Comparison of ENCODE assay signal across 1 cellular context in the genomic region with DNA sequence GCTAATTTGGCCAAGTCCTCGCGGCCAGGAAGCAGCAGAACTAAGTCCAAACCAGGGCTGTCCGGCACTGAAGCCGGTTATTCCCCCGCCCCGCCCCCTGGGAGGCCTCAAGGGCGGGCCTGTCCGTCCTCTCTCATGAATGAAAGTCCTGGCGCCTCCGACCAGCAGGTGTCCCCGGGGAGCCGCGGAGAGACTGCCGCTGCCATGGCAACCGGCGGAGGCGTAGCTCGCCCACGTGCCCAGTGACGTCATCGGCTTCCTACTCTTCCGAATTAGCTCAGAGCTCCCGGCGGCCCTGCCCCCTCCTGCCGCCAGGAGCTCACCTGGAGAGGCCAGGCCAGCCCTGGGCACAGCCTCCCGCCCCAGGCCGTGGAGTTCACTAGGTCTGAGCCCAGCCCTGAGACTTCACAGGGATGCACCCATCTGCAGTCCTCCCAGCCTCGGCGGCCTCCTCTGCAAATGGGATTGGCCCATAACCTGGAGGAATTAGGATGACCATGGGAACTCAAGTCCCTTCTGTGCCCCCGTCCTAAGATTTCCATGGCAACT.
TF ChIP-seq lines count a peak whose summit lies in the region.

No MANE protein-coding gene starts in this region.

TF ChIP-seq in HepG2, 621 proteins besides CTCF, POLR2A, EP300 and RAD21 (continued from another document and continues in another):
- TF ChIP-seq ESRRA (CRISPR knock-in tag; IDR thresholded peaks at IDR 0.05; ENCODE audit: low read depth), result peak; percentile 74; the same call in 1 of the 2 replicates
- TF ChIP-seq REXO4 (CRISPR knock-in tag; IDR thresholded peaks at IDR 0.05; ENCODE audit: borderline replicate concordance), result no peak
- TF ChIP-seq, protein P1, sequence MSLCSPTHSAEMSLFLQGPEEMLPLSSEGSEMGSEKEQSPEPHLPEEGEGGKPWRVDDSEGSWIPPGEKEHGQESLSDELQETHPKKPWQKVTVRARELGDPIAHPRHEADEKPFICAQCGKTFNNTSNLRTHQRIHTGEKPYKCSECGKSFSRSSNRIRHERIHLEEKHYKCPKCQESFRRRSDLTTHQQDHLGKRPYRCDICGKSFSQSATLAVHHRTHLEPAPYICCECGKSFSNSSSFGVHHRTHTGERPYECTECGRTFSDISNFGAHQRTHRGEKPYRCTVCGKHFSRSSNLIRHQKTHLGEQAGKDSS (CRISPR knock-in tag; IDR thresholded peaks at IDR 0.05; ENCODE audit: borderline replicate concordance, low read depth), result no peak; the same call in 1 of the 2 replicates
- TF ChIP-seq HOXA3 (CRISPR knock-in tag; IDR thresholded peaks at IDR 0.05), result peak; percentile 96
- TF ChIP-seq ATF7 (IDR thresholded peaks at IDR 0.05), result peak; percentile 100
- TF ChIP-seq ATF7 (CRISPR knock-in tag; IDR thresholded peaks at IDR 0.05), result peak; percentile 99
- peak; percentile 83; the same call in 1 of the 2 replicates for TF ChIP-seq ZSCAN31 (CRISPR knock-in tag; IDR thresholded peaks at IDR 0.05; ENCODE audit: low read depth)
- peak; percentile 41; the same call in 1 of the 2 replicates for TF ChIP-seq TBX3 (IDR thresholded peaks at IDR 0.05; ENCODE audit: borderline replicate concordance)
- TF ChIP-seq, protein P2, sequence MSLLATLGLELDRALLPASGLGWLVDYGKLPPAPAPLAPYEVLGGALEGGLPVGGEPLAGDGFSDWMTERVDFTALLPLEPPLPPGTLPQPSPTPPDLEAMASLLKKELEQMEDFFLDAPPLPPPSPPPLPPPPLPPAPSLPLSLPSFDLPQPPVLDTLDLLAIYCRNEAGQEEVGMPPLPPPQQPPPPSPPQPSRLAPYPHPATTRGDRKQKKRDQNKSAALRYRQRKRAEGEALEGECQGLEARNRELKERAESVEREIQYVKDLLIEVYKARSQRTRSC (CRISPR knock-in tag; IDR thresholded peaks at IDR 0.05; ENCODE audit: low read depth), result no peak
- TF ChIP-seq PLRG1 (conservative IDR thresholded peaks at IDR 0.05), result no peak
- peak; percentile 74; the same call in 1 of the 2 replicates for TF ChIP-seq IRF2 (CRISPR knock-in tag; IDR thresholded peaks at IDR 0.05)
- TF ChIP-seq, protein P3, sequence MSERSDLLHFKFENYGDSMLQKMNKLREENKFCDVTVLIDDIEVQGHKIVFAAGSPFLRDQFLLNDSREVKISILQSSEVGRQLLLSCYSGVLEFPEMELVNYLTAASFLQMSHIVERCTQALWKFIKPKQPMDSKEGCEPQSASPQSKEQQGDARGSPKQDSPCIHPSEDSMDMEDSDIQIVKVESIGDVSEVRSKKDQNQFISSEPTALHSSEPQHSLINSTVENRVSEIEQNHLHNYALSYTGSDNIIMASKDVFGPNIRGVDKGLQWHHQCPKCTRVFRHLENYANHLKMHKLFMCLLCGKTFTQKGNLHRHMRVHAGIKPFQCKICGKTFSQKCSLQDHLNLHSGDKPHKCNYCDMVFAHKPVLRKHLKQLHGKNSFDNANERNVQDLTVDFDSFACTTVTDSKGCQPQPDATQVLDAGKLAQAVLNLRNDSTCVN (CRISPR knock-in tag; IDR thresholded peaks at IDR 0.05; ENCODE audit: borderline replicate concordance), result no peak
- no peak for TF ChIP-seq HOXA9 (CRISPR knock-in tag; IDR thresholded peaks at IDR 0.05; ENCODE audit: borderline replicate concordance)
- TF ChIP-seq WIZ (CRISPR knock-in tag; IDR thresholded peaks at IDR 0.05), result no peak; the same call in 1 of the 2 replicates
- TF ChIP-seq NFRKB (IDR thresholded peaks at IDR 0.05), result no peak
- no peak; the same call in 1 of the 2 replicates for TF ChIP-seq ZNF143 (CRISPR knock-in tag; IDR thresholded peaks at IDR 0.05)
- TF ChIP-seq ZNF335 (CRISPR knock-in tag; IDR thresholded peaks at IDR 0.05), result peak; percentile 42; the same call in 1 of the 2 replicates
- peak; percentile 10 for TF ChIP-seq ZEB1 (IDR thresholded peaks at IDR 0.05; ENCODE audit: insufficient replicate concordance, low read depth)
- TF ChIP-seq, protein P4, sequence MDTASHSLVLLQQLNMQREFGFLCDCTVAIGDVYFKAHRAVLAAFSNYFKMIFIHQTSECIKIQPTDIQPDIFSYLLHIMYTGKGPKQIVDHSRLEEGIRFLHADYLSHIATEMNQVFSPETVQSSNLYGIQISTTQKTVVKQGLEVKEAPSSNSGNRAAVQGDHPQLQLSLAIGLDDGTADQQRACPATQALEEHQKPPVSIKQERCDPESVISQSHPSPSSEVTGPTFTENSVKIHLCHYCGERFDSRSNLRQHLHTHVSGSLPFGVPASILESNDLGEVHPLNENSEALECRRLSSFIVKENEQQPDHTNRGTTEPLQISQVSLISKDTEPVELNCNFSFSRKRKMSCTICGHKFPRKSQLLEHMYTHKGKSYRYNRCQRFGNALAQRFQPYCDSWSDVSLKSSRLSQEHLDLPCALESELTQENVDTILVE (CRISPR knock-in tag; IDR thresholded peaks at IDR 0.05), result no peak; the same call in 1 of the 2 replicates
- TF ChIP-seq, protein P5, sequence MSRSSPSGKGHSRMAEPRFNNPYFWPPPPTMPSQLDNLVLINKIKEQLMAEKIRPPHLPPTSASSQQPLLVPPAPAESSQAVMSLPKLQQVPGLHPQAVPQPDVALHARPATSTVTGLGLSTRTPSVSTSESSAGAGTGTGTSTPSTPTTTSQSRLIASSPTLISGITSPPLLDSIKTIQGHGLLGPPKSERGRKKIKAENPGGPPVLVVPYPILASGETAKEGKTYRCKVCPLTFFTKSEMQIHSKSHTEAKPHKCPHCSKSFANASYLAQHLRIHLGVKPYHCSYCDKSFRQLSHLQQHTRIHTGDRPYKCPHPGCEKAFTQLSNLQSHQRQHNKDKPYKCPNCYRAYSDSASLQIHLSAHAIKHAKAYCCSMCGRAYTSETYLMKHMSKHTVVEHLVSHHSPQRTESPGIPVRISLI (CRISPR knock-in tag; IDR thresholded peaks at IDR 0.05; ENCODE audit: borderline replicate concordance), result no peak
- no peak for TF ChIP-seq CENPT (CRISPR knock-in tag; IDR thresholded peaks at IDR 0.05; ENCODE audit: low read depth)
- peak; percentile 75 for TF ChIP-seq SALL1 (CRISPR knock-in tag; IDR thresholded peaks at IDR 0.05)
- TF ChIP-seq STAT5B (CRISPR knock-in tag; IDR thresholded peaks at IDR 0.05), result no peak
- peak; percentile 75; the same call in 1 of the 2 replicates for TF ChIP-seq MEIS2 (CRISPR knock-in tag; IDR thresholded peaks at IDR 0.05)
- TF ChIP-seq NFYB (CRISPR knock-in tag; IDR thresholded peaks at IDR 0.05), result no peak
- TF ChIP-seq NCOA1 (CRISPR knock-in tag; IDR thresholded peaks at IDR 0.05), result peak; percentile 71; the same call in 1 of the 2 replicates
- TF ChIP-seq KLF13 (CRISPR knock-in tag; IDR thresholded peaks at IDR 0.05), result peak; percentile 90
- TF ChIP-seq, protein P6, sequence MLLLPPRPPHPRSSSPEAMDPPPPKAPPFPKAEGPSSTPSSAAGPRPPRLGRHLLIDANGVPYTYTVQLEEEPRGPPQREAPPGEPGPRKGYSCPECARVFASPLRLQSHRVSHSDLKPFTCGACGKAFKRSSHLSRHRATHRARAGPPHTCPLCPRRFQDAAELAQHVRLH (CRISPR knock-in tag; IDR thresholded peaks at IDR 0.05; ENCODE audit: borderline replicate concordance, low read depth), result peak; percentile 49
- TF ChIP-seq, protein P7, sequence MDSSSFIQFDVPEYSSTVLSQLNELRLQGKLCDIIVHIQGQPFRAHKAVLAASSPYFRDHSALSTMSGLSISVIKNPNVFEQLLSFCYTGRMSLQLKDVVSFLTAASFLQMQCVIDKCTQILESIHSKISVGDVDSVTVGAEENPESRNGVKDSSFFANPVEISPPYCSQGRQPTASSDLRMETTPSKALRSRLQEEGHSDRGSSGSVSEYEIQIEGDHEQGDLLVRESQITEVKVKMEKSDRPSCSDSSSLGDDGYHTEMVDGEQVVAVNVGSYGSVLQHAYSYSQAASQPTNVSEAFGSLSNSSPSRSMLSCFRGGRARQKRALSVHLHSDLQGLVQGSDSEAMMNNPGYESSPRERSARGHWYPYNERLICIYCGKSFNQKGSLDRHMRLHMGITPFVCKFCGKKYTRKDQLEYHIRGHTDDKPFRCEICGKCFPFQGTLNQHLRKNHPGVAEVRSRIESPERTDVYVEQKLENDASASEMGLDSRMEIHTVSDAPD (CRISPR knock-in tag; IDR thresholded peaks at IDR 0.05), result peak; percentile 76; the same call in 1 of the 2 replicates
- no peak for TF ChIP-seq SOX13 (IDR thresholded peaks at IDR 0.05)
- 0 out of 4 replicates have a peak, but pooled peaks of 1 of the 2 experiments have one; percentile 45 for TF ChIP-seq SOX13 (CRISPR knock-in tag; conservative IDR thresholded peaks at IDR 0.05 in 1 of 2, IDR thresholded peaks at IDR 0.05 in 1 of 2)
- no peak for TF ChIP-seq ZNF598 (CRISPR knock-in tag; IDR thresholded peaks at IDR 0.05; ENCODE audit: borderline replicate concordance)
- TF ChIP-seq, protein P8, sequence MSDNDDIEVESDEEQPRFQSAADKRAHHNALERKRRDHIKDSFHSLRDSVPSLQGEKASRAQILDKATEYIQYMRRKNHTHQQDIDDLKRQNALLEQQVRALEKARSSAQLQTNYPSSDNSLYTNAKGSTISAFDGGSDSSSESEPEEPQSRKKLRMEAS (IDR thresholded peaks at IDR 0.05), result peak; percentile 92
- no peak for TF ChIP-seq NCOA5 (CRISPR knock-in tag; IDR thresholded peaks at IDR 0.05)
- TF ChIP-seq KAT2B (IDR thresholded peaks at IDR 0.05; ENCODE audit: borderline replicate concordance, low read depth, low read length), result no peak
- TF ChIP-seq ZNF614 (CRISPR knock-in tag; IDR thresholded peaks at IDR 0.05; ENCODE audit: borderline replicate concordance), result peak; percentile 63; the same call in 1 of the 2 replicates
- no peak for TF ChIP-seq POLR2AphosphoS2 (IDR thresholded peaks at IDR 0.05; ENCODE audit: low read depth, low read length)
- TF ChIP-seq ZNF564 (CRISPR knock-in tag; IDR thresholded peaks at IDR 0.05), result no peak
- no peak; the same call in 1 of the 2 replicates for TF ChIP-seq ELF4 (CRISPR knock-in tag; IDR thresholded peaks at IDR 0.05; ENCODE audit: borderline replicate concordance)
- peak; percentile 72 for TF ChIP-seq GABPB1 (CRISPR knock-in tag; IDR thresholded peaks at IDR 0.05)
- TF ChIP-seq, protein P9, sequence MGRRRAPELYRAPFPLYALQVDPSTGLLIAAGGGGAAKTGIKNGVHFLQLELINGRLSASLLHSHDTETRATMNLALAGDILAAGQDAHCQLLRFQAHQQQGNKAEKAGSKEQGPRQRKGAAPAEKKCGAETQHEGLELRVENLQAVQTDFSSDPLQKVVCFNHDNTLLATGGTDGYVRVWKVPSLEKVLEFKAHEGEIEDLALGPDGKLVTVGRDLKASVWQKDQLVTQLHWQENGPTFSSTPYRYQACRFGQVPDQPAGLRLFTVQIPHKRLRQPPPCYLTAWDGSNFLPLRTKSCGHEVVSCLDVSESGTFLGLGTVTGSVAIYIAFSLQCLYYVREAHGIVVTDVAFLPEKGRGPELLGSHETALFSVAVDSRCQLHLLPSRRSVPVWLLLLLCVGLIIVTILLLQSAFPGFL (CRISPR knock-in tag; IDR thresholded peaks at IDR 0.05), result no peak
- TF ChIP-seq SNAPC2 (CRISPR knock-in tag; IDR thresholded peaks at IDR 0.05), result no peak; the same call in 1 of the 2 replicates
- no peak for TF ChIP-seq ZNF790 (CRISPR knock-in tag; IDR thresholded peaks at IDR 0.05; ENCODE audit: borderline replicate concordance)
- TF ChIP-seq ZNF354B (CRISPR knock-in tag; IDR thresholded peaks at IDR 0.05), result no peak
- peak; percentile 62; the same call in 1 of the 2 replicates for TF ChIP-seq SOX5 (CRISPR knock-in tag; IDR thresholded peaks at IDR 0.05; ENCODE audit: borderline replicate concordance)
- TF ChIP-seq, protein P10, sequence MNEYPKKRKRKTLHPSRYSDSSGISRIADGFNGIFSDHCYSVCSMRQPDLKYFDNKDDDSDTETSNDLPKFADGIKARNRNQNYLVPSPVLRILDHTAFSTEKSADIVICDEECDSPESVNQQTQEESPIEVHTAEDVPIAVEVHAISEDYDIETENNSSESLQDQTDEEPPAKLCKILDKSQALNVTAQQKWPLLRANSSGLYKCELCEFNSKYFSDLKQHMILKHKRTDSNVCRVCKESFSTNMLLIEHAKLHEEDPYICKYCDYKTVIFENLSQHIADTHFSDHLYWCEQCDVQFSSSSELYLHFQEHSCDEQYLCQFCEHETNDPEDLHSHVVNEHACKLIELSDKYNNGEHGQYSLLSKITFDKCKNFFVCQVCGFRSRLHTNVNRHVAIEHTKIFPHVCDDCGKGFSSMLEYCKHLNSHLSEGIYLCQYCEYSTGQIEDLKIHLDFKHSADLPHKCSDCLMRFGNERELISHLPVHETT (CRISPR knock-in tag; conservative IDR thresholded peaks at IDR 0.05), result no peak; the same call in 1 of the 2 replicates
- TF ChIP-seq, protein P11, sequence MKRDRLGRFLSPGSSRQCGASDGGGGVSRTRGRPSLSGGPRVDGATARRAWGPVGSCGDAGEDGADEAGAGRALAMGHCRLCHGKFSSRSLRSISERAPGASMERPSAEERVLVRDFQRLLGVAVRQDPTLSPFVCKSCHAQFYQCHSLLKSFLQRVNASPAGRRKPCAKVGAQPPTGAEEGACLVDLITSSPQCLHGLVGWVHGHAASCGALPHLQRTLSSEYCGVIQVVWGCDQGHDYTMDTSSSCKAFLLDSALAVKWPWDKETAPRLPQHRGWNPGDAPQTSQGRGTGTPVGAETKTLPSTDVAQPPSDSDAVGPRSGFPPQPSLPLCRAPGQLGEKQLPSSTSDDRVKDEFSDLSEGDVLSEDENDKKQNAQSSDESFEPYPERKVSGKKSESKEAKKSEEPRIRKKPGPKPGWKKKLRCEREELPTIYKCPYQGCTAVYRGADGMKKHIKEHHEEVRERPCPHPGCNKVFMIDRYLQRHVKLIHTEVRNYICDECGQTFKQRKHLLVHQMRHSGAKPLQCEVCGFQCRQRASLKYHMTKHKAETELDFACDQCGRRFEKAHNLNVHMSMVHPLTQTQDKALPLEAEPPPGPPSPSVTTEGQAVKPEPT (CRISPR knock-in tag; IDR thresholded peaks at IDR 0.05; ENCODE audit: low read depth), result no peak
- no peak for TF ChIP-seq ZNF124 (CRISPR knock-in tag; IDR thresholded peaks at IDR 0.05)
- peak; percentile 24 for TF ChIP-seq AGO1 (IDR thresholded peaks at IDR 0.05; ENCODE audit: low read depth, low read length, poor library complexity, severe bottlenecking)
